Comparison of ENCODE assay signal across 29 cellular contexts in the genomic region with DNA sequence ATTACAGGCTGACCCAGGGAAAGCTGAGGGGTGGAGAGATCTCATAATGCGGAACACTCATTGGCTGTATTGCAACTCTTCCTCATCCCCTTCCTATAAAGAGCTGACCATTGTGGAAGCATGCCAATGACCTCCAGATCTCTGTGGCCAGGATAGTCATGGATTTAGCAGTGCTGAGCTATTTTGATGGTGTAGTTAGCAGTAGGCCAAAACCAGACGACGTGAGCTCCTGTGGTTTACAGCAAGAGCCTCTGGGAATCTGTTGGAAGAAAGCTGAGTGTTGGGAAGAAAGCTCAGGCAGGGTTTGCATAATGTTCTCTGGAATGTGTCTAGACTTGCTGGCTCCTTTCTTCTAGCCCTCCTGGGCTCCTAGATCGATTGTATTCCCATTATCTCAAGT.
A peak's percentile ranks its signal among the peaks of the same experiment; 100 is the strongest.
DNase-seq lines count a peak whose midpoint lies in the region; ATAC-seq lines count a peak whose summit lies in the region.
"Had no signal": no experiment of that assay in that cellular context is flagged by ENCODE, and none has a peak within 500 bp of the region (broad histone marks: within the 10 kb centered on the region; RNA-seq: fewer than 3 reads in every experiment).

No MANE protein-coding gene starts in this region.

- ATAC-seq in GM18873 (IDR thresholded peaks at IDR 0.05; ENCODE audit: low FRiP score, unreplicated experiment) (no peak), GM21576 (IDR thresholded peaks at IDR 0.05; ENCODE audit: unreplicated experiment) (no peak), HG02678 (IDR thresholded peaks at IDR 0.05; ENCODE audit: unreplicated experiment) (no peak)
- ATAC-seq: activated CD8-positive, alpha-beta memory T cell treated with anti-CD3 and anti-CD28 coated beads, Interleukin-2, amount 10 ng/mL, durations not matched to agents 7 days and 5 days; heart left ventricle; HepG2; natural killer cell treated with Interleukin-12 subunit alpha and Interleukin-12 subunit beta and Interleukin-15 and Interleukin-18, amount 100 ng/mL, for 72 hours; PC-3; right cardiac atrium; WTC11 had no signal

- DNase-seq in HT1080 (ENCODE audit: low read depth) (peak; percentile 54), astrocyte of the hippocampus (ENCODE audit: low read depth, low spot score) (peak; percentile 59), islet precursor cell (peak; percentile 56), NCI-H1930 (lab: John Stamatoyannopoulos, UW) (no peak)
- DNase-seq: activated CD4-positive, alpha-beta T cell treated with anti-CD3 and anti-CD28 coated beads, Interleukin-2, amount 50 U/mL, for 1 hour; activated CD8-positive, alpha-beta memory T cell treated with anti-CD3 and anti-CD28 coated beads, Interleukin-2, amount 10 ng/mL, durations not matched to agents 7 days and 5 days; activated naive CD4-positive, alpha-beta T cell treated with anti-CD3 and anti-CD28 coated beads, Interleukin-2, amount 10 ng/mL, durations not matched to agents 7 days and 5 days; AML-193; amygdala; CD4-positive, alpha-beta memory T cell; central memory CD4-positive, alpha-beta T cell; DMS153; heart left ventricle; NCI-H1048; NCI-H2081; NCI-H82; PC-3; right cardiac atrium; SHP77; stimulated activated CD4-positive, alpha-beta T cell treated with anti-CD3 and anti-CD28 coated beads, Interleukin-12 subunit alpha, Interleukin-12 subunit beta, amount 100 ng/mL, for 4 hours; stimulated activated naive CD4-positive, alpha-beta T cell treated with Interleukin-2 at 50 U/mL for 16 hours; SW 1271; T1000 had no signal

Comparison
In these comparisons a context has a peak if more than half of its experiments do, and no peak if none do; other contexts are left out.
1. DNase-seq: peak in HT1080 (single experiment), astrocyte of the hippocampus (single experiment) and islet precursor cell (single experiment); none in NCI-H1930 (0 of 2).